Comparison of ENCODE assay signal across 1 cellular context in the genomic region with DNA sequence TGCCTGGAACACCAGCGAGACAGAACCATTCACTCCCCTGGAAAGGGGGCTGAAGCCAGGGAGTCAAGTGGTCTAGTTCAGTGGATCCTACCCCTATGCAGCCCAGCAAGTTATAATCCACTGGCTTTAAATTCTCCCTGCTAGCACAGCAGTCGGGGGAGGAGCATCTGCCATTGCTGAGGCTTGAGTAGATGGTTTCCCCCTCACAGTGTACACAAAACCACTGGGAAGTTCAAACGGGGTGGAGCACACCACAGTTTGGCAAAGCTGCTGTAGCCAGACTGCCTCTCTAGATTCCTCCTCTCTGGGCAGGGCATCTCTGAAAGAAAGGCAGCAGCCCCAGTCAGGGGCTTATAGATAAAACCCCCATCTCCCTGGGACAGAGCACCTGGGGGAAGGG.
A peak's percentile ranks its signal among the peaks of the same experiment; 100 is the strongest.
TF ChIP-seq lines count a peak whose summit lies in the region.

No MANE protein-coding gene starts in this region.

TF ChIP-seq in HepG2, 621 proteins besides CTCF, POLR2A, EP300 and RAD21 (continued from another document):
- TF ChIP-seq ZNF574 (CRISPR knock-in tag; IDR thresholded peaks at IDR 0.05) = 0 out of 2 replicates have a peak, but pooled peaks have one; percentile 19
